In the genomic region with DNA sequence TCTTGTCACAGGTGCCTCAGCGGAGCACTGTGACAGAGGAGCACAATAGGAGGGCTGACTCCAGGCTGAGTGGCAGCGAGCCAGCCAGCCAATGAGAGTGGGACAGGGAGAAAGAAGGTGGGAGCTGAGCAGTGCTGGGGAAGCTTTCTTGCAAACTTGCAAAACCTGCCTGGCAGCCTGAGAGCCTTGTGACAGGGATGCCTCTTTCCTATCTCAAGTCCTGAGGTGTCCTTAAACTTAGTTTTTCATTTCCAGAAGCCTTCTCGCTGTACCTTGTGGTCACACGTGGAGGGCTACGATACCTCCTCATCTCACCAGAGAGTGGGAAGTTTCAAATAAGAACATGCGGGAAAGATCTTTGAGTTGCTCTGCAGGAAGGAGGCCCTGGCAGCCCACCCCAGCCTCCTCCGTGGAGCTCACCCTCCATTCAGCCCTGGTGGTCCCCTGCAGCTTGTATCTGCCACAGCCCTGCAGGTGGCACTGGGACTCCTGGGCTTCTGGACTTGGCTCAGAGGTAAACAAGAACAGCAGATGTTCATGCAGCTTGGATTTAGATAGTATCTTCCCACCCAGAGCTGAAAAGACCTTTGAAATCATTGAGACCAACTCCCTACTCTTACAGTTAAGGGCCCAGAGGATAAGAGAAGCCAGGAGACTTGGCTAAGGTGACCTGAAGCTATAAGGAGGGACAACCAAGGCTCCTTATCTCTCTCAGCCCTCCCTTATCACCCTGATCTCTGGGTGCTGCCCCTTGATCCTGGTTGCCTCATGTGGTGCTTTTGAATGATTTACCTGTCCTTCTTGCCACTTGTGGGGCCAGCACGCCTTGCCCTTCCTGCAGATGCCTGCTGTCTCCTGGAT, we compare ENCODE assay signal across 8 cellular contexts.
DNase-seq lines count a peak whose midpoint lies in the region; ATAC-seq and TF ChIP-seq lines count a peak whose summit lies in the region.
"Had no signal": no experiment of that assay in that cellular context is flagged by ENCODE, and none has a peak within 500 bp of the region (broad histone marks: within the 10 kb centered on the region; RNA-seq: fewer than 3 reads in every experiment).

No MANE protein-coding gene starts in this region.

- peak overlapping the region; percentile 51 for H2AFZ ChIP-seq in smooth muscle cell (ENCODE audit: low read depth)

- ATAC-seq in sciatic nerve: no peak

- no peaks in the 10 kb centered on the region for H4K20me1 ChIP-seq in smooth muscle cell (ENCODE audit: low read depth)

- intact Hi-C loops in sciatic nerve (cut with DNase I): no loop called here

- no peaks in the 10 kb centered on the region for H3K27me3 ChIP-seq in smooth muscle cell (ENCODE audit: low read depth)
- no peaks in the 10 kb centered on the region for H3K27me3 ChIP-seq in SJCRH30

- H3K4me1 ChIP-seq in smooth muscle cell (ENCODE audit: low read depth): peaks cover 12% of the 10 kb centered on the region
- no peaks in the 10 kb centered on the region for H3K4me1 ChIP-seq in SJCRH30

- WGBS in smooth muscle cell (ENCODE audit: low lambda C conversion rate): 32% methylated on average over 8 of the region's 8 CpGs

- no peaks in the 10 kb centered on the region for H3K9me3 ChIP-seq in smooth muscle cell (replicated peaks; ENCODE audit: low read depth)
- no peaks in the 10 kb centered on the region for H3K9me3 ChIP-seq in SJCRH30 (replicated peaks)

- H3K4me3 ChIP-seq in fibroblast of the aortic adventitia (ENCODE audit: low read depth, low read length) (no peak overlapping the region), smooth muscle cell (peak overlapping the region; percentile 20), SJCRH30 (no peak overlapping the region)
- H3K4me3 ChIP-seq: skin epidermis had no signal

- H3K27ac ChIP-seq in smooth muscle cell (ENCODE audit: low read depth): peak overlapping the region; percentile 86
- H3K27ac ChIP-seq in SJCRH30: no peak overlapping the region

- H3K4me2 ChIP-seq in smooth muscle cell: peak overlapping the region; percentile 73

- H3F3A ChIP-seq in smooth muscle cell (ENCODE audit: low read depth): no peaks in the 10 kb centered on the region

- H3K9ac ChIP-seq in smooth muscle cell (ENCODE audit: low read depth): peak overlapping the region; percentile 15

- DNase-seq in HT1080 (ENCODE audit: low read depth): peak; percentile 18
- DNase-seq in NCI-H82 (lab: John Stamatoyannopoulos, UW): peak; percentile 72
- peak; percentile 26 for DNase-seq in fibroblast of the aortic adventitia (ENCODE audit: low read depth)
- no peak for DNase-seq in smooth muscle cell (lab: John Stamatoyannopoulos, UW; ENCODE audit: unreplicated experiment)
- DNase-seq in sciatic nerve (ENCODE audit: low spot score): no peak
- no peak for DNase-seq in SJCRH30
- DNase-seq in stimulated activated CD4-positive, alpha-beta T cell treated with anti-CD3 and anti-CD28 coated beads, Interleukin-2, amount 100 ng/mL, for 48 hours: no peak

- no peaks in the 10 kb centered on the region for H3K36me3 ChIP-seq in smooth muscle cell (ENCODE audit: low read depth)
- no peaks in the 10 kb centered on the region for H3K36me3 ChIP-seq in SJCRH30

- no peaks in the 10 kb centered on the region for H3K79me2 ChIP-seq in smooth muscle cell (ENCODE audit: low read depth)

- TF ChIP-seq CTCF in fibroblast of the aortic adventitia (IDR thresholded peaks at IDR 0.05; ENCODE audit: insufficient read depth, low read length) (no peak), smooth muscle cell (IDR thresholded peaks at IDR 0.05; ENCODE audit: borderline replicate concordance, insufficient read depth, poor library complexity, severe bottlenecking) (no peak)

Comparison
In these comparisons a context has a peak if more than half of its experiments do, and no peak if none do; other contexts are left out.
1. DNase-seq: peak in HT1080 (single experiment), NCI-H82 (single experiment) and fibroblast of the aortic adventitia (single experiment); none in smooth muscle cell (single experiment), sciatic nerve (single experiment), SJCRH30 (0 of 2) and stimulated activated CD4-positive, alpha-beta T cell treated with anti-CD3 and anti-CD28 coated beads, Interleukin-2, amount 100 ng/mL, for 48 hours (0 of 2).